1 cellular context compared by ENCODE assay signal in genomic region chr5:34699155-34700077, GRCh38.
TF ChIP-seq lines count a peak whose summit lies in the region.

No MANE protein-coding gene starts in this region.

TF ChIP-seq in K562, 482 proteins besides CTCF, POLR2A, EP300 and RAD21 (continued from another document and continues in another):
- peak; percentile 72 for TF ChIP-seq E2F8 (IDR thresholded peaks at IDR 0.05; ENCODE audit: low read depth, partially characterized antibody)
- peak; percentile 87 to 99 for TF ChIP-seq ARNT (IDR thresholded peaks at IDR 0.05)
- TF ChIP-seq JUN (IDR thresholded peaks at IDR 0.05; ENCODE audit: borderline replicate concordance, low read depth, low read length), result peak; percentile 75; the same call in 1 of the 2 replicates
- no peak for TF ChIP-seq JUN (CRISPR knock-in tag; IDR thresholded peaks at IDR 0.05; ENCODE audit: borderline replicate concordance)
- TF ChIP-seq CHD4 (IDR thresholded peaks at IDR 0.05; ENCODE audit: insufficient read depth, insufficient replicate concordance, low read depth, low read length, poor library complexity, severe bottlenecking), result peak; percentile 38
- no peak for TF ChIP-seq FOXO4 (CRISPR knock-in tag; IDR thresholded peaks at IDR 0.05)
- peak; percentile 29; the same call in 1 of the 2 replicates for TF ChIP-seq BACH1 (tag; IDR thresholded peaks at IDR 0.05)
- no peak for TF ChIP-seq ZNF408 (CRISPR knock-in tag; IDR thresholded peaks at IDR 0.05; ENCODE audit: low read depth)
- TF ChIP-seq RBFOX2 (IDR thresholded peaks at IDR 0.05; ENCODE audit: low read depth, low read length), result no peak
- no peak for TF ChIP-seq MCM5 (IDR thresholded peaks at IDR 0.05; ENCODE audit: low read depth)
- peak; percentile 82 for TF ChIP-seq MECOM (CRISPR knock-in tag; IDR thresholded peaks at IDR 0.05)
- peak; percentile 99 for TF ChIP-seq CC2D1A (IDR thresholded peaks at IDR 0.05)
- no peak for TF ChIP-seq ZHX1 (conservative IDR thresholded peaks at IDR 0.05; ENCODE audit: low read length)
- no peak; the same call in 1 of the 2 replicates for TF ChIP-seq EGR1 (conservative IDR thresholded peaks at IDR 0.05)
- TF ChIP-seq ASH1L (IDR thresholded peaks at IDR 0.05; ENCODE audit: borderline replicate concordance, low read depth, partially characterized antibody), result no peak
- no peak for TF ChIP-seq RHOXF2B (CRISPR knock-in tag; conservative IDR thresholded peaks at IDR 0.05)
- TF ChIP-seq CHCHD3 (CRISPR knock-in tag; IDR thresholded peaks at IDR 0.05), result 0 out of 2 replicates have a peak, but pooled peaks have one; percentile 53
- no peak for TF ChIP-seq FOXP4 (CRISPR knock-in tag; IDR thresholded peaks at IDR 0.05; ENCODE audit: borderline replicate concordance)
- TF ChIP-seq ZNF24 (IDR thresholded peaks at IDR 0.05), result peak; percentile 31; the same call in 1 of the 2 replicates
- no peak for TF ChIP-seq STAG1 (CRISPR knock-in tag; IDR thresholded peaks at IDR 0.05; ENCODE audit: borderline replicate concordance)
- TF ChIP-seq POLR2B (IDR thresholded peaks at IDR 0.05; ENCODE audit: low read depth, partially characterized antibody), result no peak
- peak; percentile 76; the same call in 1 of the 2 replicates for TF ChIP-seq HEY1 (CRISPR knock-in tag; IDR thresholded peaks at IDR 0.05; ENCODE audit: borderline replicate concordance)
- TF ChIP-seq SRSF3 (IDR thresholded peaks at IDR 0.05; ENCODE audit: insufficient read depth, low read length), result no peak
- TF ChIP-seq MEF2A (IDR thresholded peaks at IDR 0.05; ENCODE audit: control insufficient read depth, low read depth, low read length), result peak; percentile 64; the same call in 1 of the 2 replicates
- TF ChIP-seq ZNF609 (CRISPR knock-in tag; IDR thresholded peaks at IDR 0.05; ENCODE audit: borderline replicate concordance), result 0 out of 2 replicates have a peak, but pooled peaks have one; percentile 58
- TF ChIP-seq HLTF (IDR thresholded peaks at IDR 0.05), result peak; percentile 83
- peak; percentile 93 for TF ChIP-seq ZNF197 (CRISPR knock-in tag; IDR thresholded peaks at IDR 0.05; ENCODE audit: low read depth)
- TF ChIP-seq OTX1 (CRISPR knock-in tag; IDR thresholded peaks at IDR 0.05), result 0 out of 2 replicates have a peak, but pooled peaks have one; percentile 68
- TF ChIP-seq SNRNP70 (optimal IDR thresholded peaks at IDR 0.05; ENCODE audit: low read depth, low read length), result no peak
- no peak for TF ChIP-seq ZNF232 (CRISPR knock-in tag; IDR thresholded peaks at IDR 0.05)
- TF ChIP-seq HDAC2 (IDR thresholded peaks at IDR 0.05), result peak; percentile 99
- no peak for TF ChIP-seq RFX7 (CRISPR knock-in tag; IDR thresholded peaks at IDR 0.05)
- peak; percentile 71 for TF ChIP-seq CREB1 (IDR thresholded peaks at IDR 0.05)
- peak; percentile 46; the same call in 1 of the 2 replicates for TF ChIP-seq CREB1 (CRISPR knock-in tag; IDR thresholded peaks at IDR 0.05)
- peak; percentile 95 for TF ChIP-seq CCNT2 (IDR thresholded peaks at IDR 0.05; ENCODE audit: borderline replicate concordance, extremely low read depth, insufficient read length, low read depth, low read length)
- no peak for TF ChIP-seq MCM7 (IDR thresholded peaks at IDR 0.05)
- TF ChIP-seq NCOA4 (IDR thresholded peaks at IDR 0.05; ENCODE audit: partially characterized antibody), result no peak
- peak; percentile 96 for TF ChIP-seq TRIM24 (IDR thresholded peaks at IDR 0.05)
- peak; percentile 62; the same call in 1 of the 2 replicates for TF ChIP-seq ZBTB17 (CRISPR knock-in tag; IDR thresholded peaks at IDR 0.05)
- no peak for TF ChIP-seq NUFIP1 (IDR thresholded peaks at IDR 0.05; ENCODE audit: partially characterized antibody)
- peak; percentile 85 for TF ChIP-seq ATF7 (IDR thresholded peaks at IDR 0.05)
- TF ChIP-seq GABPB2 (CRISPR knock-in tag; conservative IDR thresholded peaks at IDR 0.05), result no peak
- TF ChIP-seq CEBPZ (IDR thresholded peaks at IDR 0.05; ENCODE audit: borderline replicate concordance, low read depth, low read length), result no peak
- TF ChIP-seq RAD51 (IDR thresholded peaks at IDR 0.05; ENCODE audit: borderline replicate concordance, low read depth), result peak; percentile 56; the same call in 1 of the 2 replicates
- TF ChIP-seq RFX1 (IDR thresholded peaks at IDR 0.05), result peak; percentile 20; the same call in 1 of the 2 replicates
- peak; percentile 89 for TF ChIP-seq HDAC3 (IDR thresholded peaks at IDR 0.05; ENCODE audit: borderline replicate concordance, partially characterized antibody)
